Comparison of ENCODE assay signal across 2 cellular contexts in the genomic region with DNA sequence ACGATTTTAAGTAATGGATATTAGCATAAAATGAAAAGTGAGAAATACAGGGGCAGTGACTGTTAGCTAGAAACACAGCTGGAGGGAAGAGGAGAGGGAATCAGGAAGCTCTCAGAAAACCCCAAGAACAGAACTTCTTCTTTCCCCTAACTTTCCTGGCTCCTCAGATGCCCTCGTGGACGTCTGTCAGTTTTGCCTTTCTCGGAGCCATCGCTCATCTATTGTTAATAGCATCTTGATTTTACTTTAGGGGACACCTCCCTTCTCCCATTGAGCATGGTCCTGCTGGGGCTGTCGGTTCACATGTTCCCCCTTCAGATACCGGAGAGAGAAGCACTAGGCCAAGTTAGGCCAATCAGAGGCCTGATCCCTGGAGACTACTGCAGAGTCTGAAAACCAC.
TF ChIP-seq lines count a peak whose summit lies in the region.

No MANE protein-coding gene starts in this region.

TF ChIP-seq in SK-N-SH, 30 proteins besides CTCF, POLR2A, EP300 and RAD21 (continued from another document):
- TF ChIP-seq, protein P1, sequence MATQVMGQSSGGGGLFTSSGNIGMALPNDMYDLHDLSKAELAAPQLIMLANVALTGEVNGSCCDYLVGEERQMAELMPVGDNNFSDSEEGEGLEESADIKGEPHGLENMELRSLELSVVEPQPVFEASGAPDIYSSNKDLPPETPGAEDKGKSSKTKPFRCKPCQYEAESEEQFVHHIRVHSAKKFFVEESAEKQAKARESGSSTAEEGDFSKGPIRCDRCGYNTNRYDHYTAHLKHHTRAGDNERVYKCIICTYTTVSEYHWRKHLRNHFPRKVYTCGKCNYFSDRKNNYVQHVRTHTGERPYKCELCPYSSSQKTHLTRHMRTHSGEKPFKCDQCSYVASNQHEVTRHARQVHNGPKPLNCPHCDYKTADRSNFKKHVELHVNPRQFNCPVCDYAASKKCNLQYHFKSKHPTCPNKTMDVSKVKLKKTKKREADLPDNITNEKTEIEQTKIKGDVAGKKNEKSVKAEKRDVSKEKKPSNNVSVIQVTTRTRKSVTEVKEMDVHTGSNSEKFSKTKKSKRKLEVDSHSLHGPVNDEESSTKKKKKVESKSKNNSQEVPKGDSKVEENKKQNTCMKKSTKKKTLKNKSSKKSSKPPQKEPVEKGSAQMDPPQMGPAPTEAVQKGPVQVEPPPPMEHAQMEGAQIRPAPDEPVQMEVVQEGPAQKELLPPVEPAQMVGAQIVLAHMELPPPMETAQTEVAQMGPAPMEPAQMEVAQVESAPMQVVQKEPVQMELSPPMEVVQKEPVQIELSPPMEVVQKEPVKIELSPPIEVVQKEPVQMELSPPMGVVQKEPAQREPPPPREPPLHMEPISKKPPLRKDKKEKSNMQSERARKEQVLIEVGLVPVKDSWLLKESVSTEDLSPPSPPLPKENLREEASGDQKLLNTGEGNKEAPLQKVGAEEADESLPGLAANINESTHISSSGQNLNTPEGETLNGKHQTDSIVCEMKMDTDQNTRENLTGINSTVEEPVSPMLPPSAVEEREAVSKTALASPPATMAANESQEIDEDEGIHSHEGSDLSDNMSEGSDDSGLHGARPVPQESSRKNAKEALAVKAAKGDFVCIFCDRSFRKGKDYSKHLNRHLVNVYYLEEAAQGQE (IDR thresholded peaks at IDR 0.05; ENCODE audit: low read depth, low read length), result no peak
- TF ChIP-seq, protein P2, sequence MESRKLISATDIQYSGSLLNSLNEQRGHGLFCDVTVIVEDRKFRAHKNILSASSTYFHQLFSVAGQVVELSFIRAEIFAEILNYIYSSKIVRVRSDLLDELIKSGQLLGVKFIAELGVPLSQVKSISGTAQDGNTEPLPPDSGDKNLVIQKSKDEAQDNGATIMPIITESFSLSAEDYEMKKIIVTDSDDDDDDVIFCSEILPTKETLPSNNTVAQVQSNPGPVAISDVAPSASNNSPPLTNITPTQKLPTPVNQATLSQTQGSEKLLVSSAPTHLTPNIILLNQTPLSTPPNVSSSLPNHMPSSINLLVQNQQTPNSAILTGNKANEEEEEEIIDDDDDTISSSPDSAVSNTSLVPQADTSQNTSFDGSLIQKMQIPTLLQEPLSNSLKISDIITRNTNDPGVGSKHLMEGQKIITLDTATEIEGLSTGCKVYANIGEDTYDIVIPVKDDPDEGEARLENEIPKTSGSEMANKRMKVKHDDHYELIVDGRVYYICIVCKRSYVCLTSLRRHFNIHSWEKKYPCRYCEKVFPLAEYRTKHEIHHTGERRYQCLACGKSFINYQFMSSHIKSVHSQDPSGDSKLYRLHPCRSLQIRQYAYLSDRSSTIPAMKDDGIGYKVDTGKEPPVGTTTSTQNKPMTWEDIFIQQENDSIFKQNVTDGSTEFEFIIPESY (IDR thresholded peaks at IDR 0.05; ENCODE audit: borderline replicate concordance, low read depth), result no peak
- no peak for TF ChIP-seq NRF1 (IDR thresholded peaks at IDR 0.05; ENCODE audit: low read depth, low read length)
- no peak for TF ChIP-seq RXRA (IDR thresholded peaks at IDR 0.05; ENCODE audit: borderline replicate concordance, low read depth)
- no peak for TF ChIP-seq ELF1 (IDR thresholded peaks at IDR 0.05)
- no peak for TF ChIP-seq GABPA (IDR thresholded peaks at IDR 0.05; ENCODE audit: low read depth)

TF ChIP-seq in SK-N-SH treated with all-trans-retinoic acid at 6 μM for 48 hours, 23 proteins besides CTCF, POLR2A, EP300 and RAD21 (continued from another document):
- TF ChIP-seq, protein P3, sequence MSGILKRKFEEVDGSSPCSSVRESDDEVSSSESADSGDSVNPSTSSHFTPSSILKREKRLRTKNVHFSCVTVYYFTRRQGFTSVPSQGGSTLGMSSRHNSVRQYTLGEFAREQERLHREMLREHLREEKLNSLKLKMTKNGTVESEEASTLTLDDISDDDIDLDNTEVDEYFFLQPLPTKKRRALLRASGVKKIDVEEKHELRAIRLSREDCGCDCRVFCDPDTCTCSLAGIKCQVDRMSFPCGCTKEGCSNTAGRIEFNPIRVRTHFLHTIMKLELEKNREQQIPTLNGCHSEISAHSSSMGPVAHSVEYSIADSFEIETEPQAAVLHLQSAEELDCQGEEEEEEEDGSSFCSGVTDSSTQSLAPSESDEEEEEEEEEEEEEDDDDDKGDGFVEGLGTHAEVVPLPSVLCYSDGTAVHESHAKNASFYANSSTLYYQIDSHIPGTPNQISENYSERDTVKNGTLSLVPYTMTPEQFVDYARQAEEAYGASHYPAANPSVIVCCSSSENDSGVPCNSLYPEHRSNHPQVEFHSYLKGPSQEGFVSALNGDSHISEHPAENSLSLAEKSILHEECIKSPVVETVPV (CRISPR knock-in tag; IDR thresholded peaks at IDR 0.05), result no peak
- TF ChIP-seq ZC3H10 (CRISPR knock-in tag; IDR thresholded peaks at IDR 0.05) (no peak), ZNF8 (CRISPR knock-in tag; IDR thresholded peaks at IDR 0.05) (no peak), ARNTL (CRISPR knock-in tag; IDR thresholded peaks at IDR 0.05; ENCODE audit: borderline replicate concordance, low read depth) (no peak)
